In the genomic region with DNA sequence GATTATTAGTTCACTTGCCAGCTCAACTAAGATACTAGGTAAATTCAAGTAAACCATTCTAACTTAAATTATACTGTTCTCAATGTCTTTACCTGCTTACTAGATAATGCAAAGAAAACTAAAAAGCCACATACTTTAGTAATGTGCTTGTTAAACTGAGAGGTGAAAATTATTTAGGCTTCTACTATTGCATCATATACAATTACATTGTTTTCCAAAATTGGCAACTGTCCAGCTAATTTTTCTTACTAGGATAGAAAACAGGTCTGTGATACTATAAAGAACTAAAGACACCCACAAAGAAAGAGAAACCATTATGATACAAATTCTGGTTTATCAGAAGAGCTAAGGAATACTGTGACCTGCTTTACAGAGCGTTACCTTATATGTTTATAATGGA, we compare ENCODE assay signal across 20 cellular contexts. TPM values are rescaled to one million over a fixed set of nuclear protein-coding genes. Genes with fewer than 3 reads are reported as not detected.
DNase-seq lines count a peak whose midpoint lies in the region; ATAC-seq, FAIRE-seq and TF ChIP-seq lines count a peak whose summit lies in the region.
"Had no signal": no experiment of that assay in that cellular context is flagged by ENCODE, and none has a peak within 500 bp of the region (broad histone marks: within the 10 kb centered on the region; RNA-seq: fewer than 3 reads in every experiment).

No MANE protein-coding gene starts in this region.

- no peaks in the 10 kb centered on the region for H3K27me3 Mint-ChIP-seq in activated T-cell treated with anti-CD3 and anti-CD28 coated beads, Interleukin-2, amount 50 U/mL, for 72 hours (ENCODE audit: low read depth)
- no peaks in the 10 kb centered on the region for H3K27me3 Mint-ChIP-seq in activated T-cell treated with anti-CD3 and anti-CD28 coated beads, Interleukin-2, amount 50 U/mL, for 4 hours (ENCODE audit: low read depth)

- peaks cover 2% of the 10 kb centered on the region for H3K36me3 ChIP-seq in bronchial epithelial cell (ENCODE audit: control insufficient read depth, insufficient read depth, low read length)

- no peaks in the 10 kb centered on the region for H3K27me3 ChIP-seq in bronchial epithelial cell (ENCODE audit: control insufficient read depth, insufficient read depth, low read length)

- H3K4me3 Mint-ChIP-seq in activated T-cell treated with anti-CD3 and anti-CD28 coated beads, Interleukin-2, amount 50 U/mL, for 72 hours: no peak overlapping the region
- H3K4me3 Mint-ChIP-seq in activated T-cell treated with anti-CD3 and anti-CD28 coated beads, Interleukin-2, amount 50 U/mL, for 4 hours: no peak overlapping the region

- TF ChIP-seq CTCF in bronchial epithelial cell (IDR thresholded peaks at IDR 0.05; ENCODE audit: insufficient read depth, low read length, severe bottlenecking) (no peak), fibroblast of pulmonary artery (IDR thresholded peaks at IDR 0.05; ENCODE audit: low read length, missing control alignments) (no peak), GM20000 (IDR thresholded peaks at IDR 0.05; ENCODE audit: extremely low read depth, missing control alignments) (no peak)

- no peak for FAIRE-seq in bronchial epithelial cell (lab: Jason Lieb, UNC)
- FAIRE-seq: HTR-8/SVneo, RCC 7860 had no signal

- peaks cover 8 to 26% of the 10 kb centered on the region in 2 donors for H3K36me3 Mint-ChIP-seq in activated T-cell treated with anti-CD3 and anti-CD28 coated beads, Interleukin-2, amount 50 U/mL, for 72 hours (ENCODE audit: insufficient read depth in 2 of 2)
- peaks cover 25% of the 10 kb centered on the region for H3K36me3 Mint-ChIP-seq in activated T-cell treated with anti-CD3 and anti-CD28 coated beads, Interleukin-2, amount 50 U/mL, for 4 hours (ENCODE audit: insufficient read depth)

- H3K4me3 ChIP-seq in bronchial epithelial cell (ENCODE audit: low read depth, low read length): no peak overlapping the region
- no peak overlapping the region for H3K4me3 ChIP-seq in fibroblast of pulmonary artery (replicated peaks; ENCODE audit: low read depth, low read length)
- H3K4me3 ChIP-seq: HAP-1, SK-N-MC had no signal

- H3K4me1 Mint-ChIP-seq in activated T-cell treated with anti-CD3 and anti-CD28 coated beads, Interleukin-2, amount 50 U/mL, for 72 hours (ENCODE audit: low read depth): peaks cover 24% of the 10 kb centered on the region
- peaks cover 9% of the 10 kb centered on the region for H3K4me1 Mint-ChIP-seq in activated T-cell treated with anti-CD3 and anti-CD28 coated beads, Interleukin-2, amount 50 U/mL, for 4 hours (ENCODE audit: low read depth)

- no peak for ATAC-seq in activated T-cell treated with anti-CD3 and anti-CD28 coated beads, Interleukin-2, amount 50 U/mL, for 72 hours (replicated peaks in 1 of 2)
- ATAC-seq in activated T-cell treated with anti-CD3 and anti-CD28 coated beads, Interleukin-2, amount 50 U/mL, for 4 hours: no peak

- no peak for DNase-seq in activated T-cell treated with anti-CD3 and anti-CD28 coated beads, Interleukin-2, amount 50 U/mL, for 72 hours
- DNase-seq in activated T-cell treated with anti-CD3 and anti-CD28 coated beads, Interleukin-2, amount 50 U/mL, for 4 hours: no peak
- DNase-seq in NCI-H69 (lab: John Stamatoyannopoulos, UW) (peak; percentile 15), bronchial epithelial cell (ENCODE audit: low read depth) (peak; percentile 12), fibroblast of pulmonary artery (ENCODE audit: low read depth) (peak; percentile 37), NCI-H2227 (lab: John Stamatoyannopoulos, UW; ENCODE audit: unreplicated experiment) (no peak), iPS-NIHi11 (ENCODE audit: low spot score) (no peak), GM20000 (ENCODE audit: low spot score) (no peak)
- DNase-seq: COR-L47, EL, KBM-7, NCI-H1436, NCI-H2029, NCI-H446 treated with DMSO at 0.1 percent for 48 hours, NCI-H774, Right ventricle myocardium superior had no signal

- H3K27ac Mint-ChIP-seq in activated T-cell treated with anti-CD3 and anti-CD28 coated beads, Interleukin-2, amount 50 U/mL, for 72 hours: peak overlapping the region; percentile 70

- no peaks in the 10 kb centered on the region for H3K9me3 Mint-ChIP-seq in activated T-cell treated with anti-CD3 and anti-CD28 coated beads, Interleukin-2, amount 50 U/mL, for 72 hours
- no peaks in the 10 kb centered on the region for H3K9me3 Mint-ChIP-seq in activated T-cell treated with anti-CD3 and anti-CD28 coated beads, Interleukin-2, amount 50 U/mL, for 4 hours

RNA-seq across cellular contexts. Expression of a gene that starts 45.6 kb away (rescaled TPM):
- total RNA-seq in activated T-cell treated with anti-CD3 and anti-CD28 coated beads, Interleukin-2, amount 50 U/mL, for 72 hours: 1 to 10 TPM; 1.8 to 5.6 TPM
- under 1 TPM in 2 of 3 donors, not detected in 1; 0.25 to 0.29 TPM for total RNA-seq in activated T-cell treated with anti-CD3 and anti-CD28 coated beads, Interleukin-2, amount 50 U/mL, for 4 hours
- total RNA-seq in bronchial epithelial cell: 1.1 and 1.8 TPM in 2 replicates

RNA-seq across cellular contexts. Expression of a gene that starts 59.1 kb away (rescaled TPM):
- total RNA-seq in activated T-cell treated with anti-CD3 and anti-CD28 coated beads, Interleukin-2, amount 50 U/mL, for 72 hours: 100 to 1,000 TPM; 175 to 193 TPM
- total RNA-seq in activated T-cell treated with anti-CD3 and anti-CD28 coated beads, Interleukin-2, amount 50 U/mL, for 4 hours: 10 to 100 TPM; 72.8 to 92.3 (median 85.3) TPM
- 114 and 136 TPM in 2 replicates for total RNA-seq in bronchial epithelial cell

Comparison
In these comparisons a context has a peak if more than half of its experiments do, and no peak if none do; other contexts are left out.
1. DNase-seq: peak in NCI-H69 (single experiment), bronchial epithelial cell (single experiment) and fibroblast of pulmonary artery (single experiment); none in activated T-cell treated with anti-CD3 and anti-CD28 coated beads, Interleukin-2, amount 50 U/mL, for 72 hours (0 of 2), activated T-cell treated with anti-CD3 and anti-CD28 coated beads, Interleukin-2, amount 50 U/mL, for 4 hours (single experiment), NCI-H2227 (single experiment), iPS-NIHi11 (single experiment) and GM20000 (single experiment).